Comparison of ENCODE assay signal across 9 cellular contexts in the genomic region with DNA sequence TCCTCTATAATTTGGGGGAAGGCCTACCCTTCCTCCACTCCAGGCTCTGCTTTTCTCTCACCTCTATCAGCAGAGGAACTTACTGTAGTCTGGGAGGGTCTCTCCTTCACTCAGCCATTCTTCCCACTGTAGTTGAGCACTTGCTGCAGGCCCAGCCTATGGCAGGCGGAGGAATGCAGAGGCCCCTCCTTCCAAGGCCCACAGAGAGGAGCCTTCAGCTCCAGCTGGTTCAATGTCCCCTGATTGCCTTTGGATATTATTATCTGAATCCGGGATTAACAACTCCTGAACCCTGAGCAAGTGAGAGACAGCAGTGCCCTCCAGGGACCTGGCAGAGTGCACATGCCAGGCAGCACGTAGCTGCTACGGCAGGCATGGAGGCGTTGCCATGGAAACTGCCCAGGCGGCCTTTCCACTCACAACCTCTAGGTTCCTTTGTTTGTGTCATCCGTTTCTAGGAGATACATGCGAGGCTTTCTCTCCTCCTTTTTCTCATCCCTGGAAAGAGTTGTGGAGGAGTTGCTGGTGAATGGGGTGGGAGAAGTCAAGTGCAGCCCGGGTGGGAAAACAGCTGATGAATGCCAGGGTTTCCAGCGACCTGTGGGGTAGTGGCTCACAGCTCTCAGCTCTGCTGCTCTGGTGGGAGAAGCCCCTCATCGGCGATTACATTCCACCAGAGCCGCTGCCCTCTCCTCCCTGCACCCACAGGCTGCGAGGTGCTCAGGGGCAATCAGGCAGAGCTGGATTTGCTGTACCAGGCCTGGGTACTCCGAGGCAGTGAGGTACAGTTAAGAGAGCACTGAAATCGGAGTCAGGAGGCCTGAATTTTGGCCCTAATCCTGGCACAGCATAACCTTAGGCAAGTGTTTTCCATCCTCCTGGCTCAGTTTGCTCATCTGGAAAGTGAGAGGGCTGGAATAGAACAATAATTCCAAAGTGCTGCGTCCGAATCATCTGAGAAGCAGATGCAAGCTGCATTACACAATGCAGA. TPM values are rescaled to one million over a fixed set of nuclear protein-coding genes. Genes with fewer than 3 reads are reported as not detected.
DNase-seq lines count a peak whose midpoint lies in the region; ATAC-seq and TF ChIP-seq lines count a peak whose summit lies in the region.
"Had no signal": no experiment of that assay in that cellular context is flagged by ENCODE, and none has a peak within 500 bp of the region (broad histone marks: within the 10 kb centered on the region; RNA-seq: fewer than 3 reads in every experiment).

No MANE protein-coding gene starts in this region.

- H3K27me3 Mint-ChIP-seq in activated CD4-positive, alpha-beta T cell treated with anti-CD3 and anti-CD28 coated beads for 36 hours = no peaks in the 10 kb centered on the region
- H3K27me3 Mint-ChIP-seq in endothelial cell (ENCODE audit: unreplicated experiment) (peaks cover 7% of the 10 kb centered on the region), progenitor cell of endocrine pancreas (peaks cover 11% of the 10 kb centered on the region)
- H3K27me3 Mint-ChIP-seq in stimulated activated memory B cell treated with anti-CD40 and anti-IgM and Interleukin-4, amounts not matched to agents 10 μg/mL and 1 μg/mL and 100 μg/mL, for 72 hours = no peaks in the 10 kb centered on the region

- CTCF ChIA-PET in activated CD4-positive, alpha-beta T cell treated with anti-CD3 and anti-CD28 coated beads for 36 hours (lab: Charles Lee) = no interaction called here

- H3K4me1 Mint-ChIP-seq in activated CD4-positive, alpha-beta T cell treated with anti-CD3 and anti-CD28 coated beads for 36 hours = peaks cover 2% of the 10 kb centered on the region
- peaks cover 28% of the 10 kb centered on the region for H3K4me1 Mint-ChIP-seq in endothelial cell (ENCODE audit: unreplicated experiment)
- H3K4me1 Mint-ChIP-seq in progenitor cell of endocrine pancreas (ENCODE audit: low read depth) = peaks cover 10% of the 10 kb centered on the region
- peaks cover 17% of the 10 kb centered on the region for H3K4me1 Mint-ChIP-seq in stimulated activated memory B cell treated with anti-CD40 and anti-IgM and Interleukin-4, amounts not matched to agents 10 μg/mL and 1 μg/mL and 100 μg/mL, for 72 hours

- no peaks in the 10 kb centered on the region for H3K9me3 Mint-ChIP-seq in activated CD4-positive, alpha-beta T cell treated with anti-CD3 and anti-CD28 coated beads for 36 hours (ENCODE audit: low read depth)
- H3K9me3 Mint-ChIP-seq in endothelial cell (ENCODE audit: unreplicated experiment) (no peaks in the 10 kb centered on the region), progenitor cell of endocrine pancreas (ENCODE audit: low read depth) (no peaks in the 10 kb centered on the region)
- H3K9me3 Mint-ChIP-seq in stimulated activated memory B cell treated with anti-CD40 and anti-IgM and Interleukin-4, amounts not matched to agents 10 μg/mL and 1 μg/mL and 100 μg/mL, for 72 hours = no peaks in the 10 kb centered on the region

- no peak overlapping the region for H3K27ac Mint-ChIP-seq in activated CD4-positive, alpha-beta T cell treated with anti-CD3 and anti-CD28 coated beads for 36 hours
- H3K27ac Mint-ChIP-seq in endothelial cell (ENCODE audit: unreplicated experiment) (peak overlapping the region; percentile 82), progenitor cell of endocrine pancreas (no peak overlapping the region)
- no peak overlapping the region for H3K27ac Mint-ChIP-seq in stimulated activated memory B cell treated with anti-CD40 and anti-IgM and Interleukin-4, amounts not matched to agents 10 μg/mL and 1 μg/mL and 100 μg/mL, for 72 hours

- intact Hi-C loops in activated CD4-positive, alpha-beta T cell treated with anti-CD3 and anti-CD28 coated beads for 36 hours (cut with DNase I, micrococcal nuclease) = no loop called here

- ATAC-seq in activated CD4-positive, alpha-beta T cell treated with anti-CD3 and anti-CD28 coated beads for 36 hours = no peak
- no peak for ATAC-seq in stimulated activated memory B cell treated with anti-CD40 and anti-IgM and Interleukin-4, amounts not matched to agents 10 μg/mL and 1 μg/mL and 100 μg/mL, for 72 hours
- ATAC-seq in GM18502 (IDR thresholded peaks at IDR 0.05; ENCODE audit: poor library complexity, unreplicated experiment) = no peak

- no peak for TF ChIP-seq CTCF in endothelial cell (IDR thresholded peaks at IDR 0.05; ENCODE audit: unreplicated experiment)
- TF ChIP-seq CTCF in progenitor cell of endocrine pancreas (IDR thresholded peaks at IDR 0.05; ENCODE audit: unreplicated experiment) = no peak

- no peak overlapping the region for H3K4me3 Mint-ChIP-seq in activated CD4-positive, alpha-beta T cell treated with anti-CD3 and anti-CD28 coated beads for 36 hours
- H3K4me3 Mint-ChIP-seq in endothelial cell (ENCODE audit: unreplicated experiment) (no peak overlapping the region), progenitor cell of endocrine pancreas (ENCODE audit: low read depth) (peak overlapping the region; percentile 52)
- H3K4me3 Mint-ChIP-seq in stimulated activated memory B cell treated with anti-CD40 and anti-IgM and Interleukin-4, amounts not matched to agents 10 μg/mL and 1 μg/mL and 100 μg/mL, for 72 hours = no peak overlapping the region

- POLR2A ChIA-PET in activated CD4-positive, alpha-beta T cell treated with anti-CD3 and anti-CD28 coated beads for 36 hours (lab: Charles Lee) = interaction anchor here (0.6 kb wide), 1 partner anchor 21 kb away, joined by 7 read pairs; no protein-coding TSS in a partner anchor

- DNase-seq in activated CD4-positive, alpha-beta T cell treated with anti-CD3 and anti-CD28 coated beads for 36 hours = peak; percentile 11
- DNase-seq in activated CD4-positive, alpha-beta T cell treated with anti-CD3 and anti-CD28 coated beads, Interleukin-2, amount 50 U/mL, for 48 hours = no peak
- DNase-seq in NCI-H2171 treated with DMSO at 0.1 percent for 48 hours (lab: John Stamatoyannopoulos, UW) (peak; percentile 74), endothelial cell (ENCODE audit: low spot score) (peak; percentile 59), progenitor cell of endocrine pancreas (ENCODE audit: low spot score, unreplicated experiment) (no peak), HuH-7 (ENCODE audit: low spot score) (no peak)
- DNase-seq: right lobe of liver had no signal

- H3K36me3 Mint-ChIP-seq in activated CD4-positive, alpha-beta T cell treated with anti-CD3 and anti-CD28 coated beads for 36 hours (ENCODE audit: low read depth) = no peaks in the 10 kb centered on the region
- H3K36me3 Mint-ChIP-seq in endothelial cell (ENCODE audit: low read depth, unreplicated experiment) = peaks cover 6% of the 10 kb centered on the region
- H3K36me3 Mint-ChIP-seq in progenitor cell of endocrine pancreas (ENCODE audit: insufficient read depth) = no peaks in the 10 kb centered on the region
- no peaks in the 10 kb centered on the region for H3K36me3 Mint-ChIP-seq in stimulated activated memory B cell treated with anti-CD40 and anti-IgM and Interleukin-4, amounts not matched to agents 10 μg/mL and 1 μg/mL and 100 μg/mL, for 72 hours

RNA-seq across cellular contexts. Expression of a gene that starts 55.3 kb away (rescaled TPM):
- 100 to 1,000 TPM in 1 of 2 experiments, 10 to 100 TPM in 1; 84.4 to 105 TPM for total RNA-seq in activated CD4-positive, alpha-beta T cell treated with anti-CD3 and anti-CD28 coated beads for 36 hours
- total RNA-seq in endothelial cell (ENCODE audit: unreplicated experiment) = 23.2 TPM
- 18.2 and 20.0 TPM in 2 replicates for total RNA-seq in progenitor cell of endocrine pancreas

Comparison
In these comparisons a context has a peak if more than half of its experiments do, and no peak if none do; other contexts are left out.
1. DNase-seq: peak in activated CD4-positive, alpha-beta T cell treated with anti-CD3 and anti-CD28 coated beads for 36 hours (single experiment), NCI-H2171 treated with DMSO at 0.1 percent for 48 hours (single experiment) and endothelial cell (single experiment); none in activated CD4-positive, alpha-beta T cell treated with anti-CD3 and anti-CD28 coated beads, Interleukin-2, amount 50 U/mL, for 48 hours (0 of 2), progenitor cell of endocrine pancreas (single experiment) and HuH-7 (single experiment).